In genomic region chr12:50617657-50618056, GRCh38 we compare ENCODE assay signal across 15 cellular contexts.
A peak's percentile ranks its signal among the peaks of the same experiment; 100 is the strongest.
DNase-seq lines count a peak whose midpoint lies in the region; ATAC-seq and TF ChIP-seq lines count a peak whose summit lies in the region.
"Had no signal": no experiment of that assay in that cellular context is flagged by ENCODE, and none has a peak within 500 bp of the region (broad histone marks: within the 10 kb centered on the region; RNA-seq: fewer than 3 reads in every experiment).

No MANE protein-coding gene starts in this region.

- no peaks in the 10 kb centered on the region for H3K27me3 ChIP-seq in breast epithelium

- H3K4me3 ChIP-seq in breast epithelium: no peak overlapping the region
- no peak overlapping the region for H3K4me3 ChIP-seq in skin epidermis
- H3K4me3 ChIP-seq: GM23248 had no signal

- CTCF ChIA-PET in MCF 10A (lab: Yijun Ruan, JAX): no interaction called here

- ATAC-seq in GM18519 (IDR thresholded peaks at IDR 0.05; ENCODE audit: low FRiP score, unreplicated experiment) (no peak), GM21528 (IDR thresholded peaks at IDR 0.05; ENCODE audit: low FRiP score, unreplicated experiment) (no peak)
- ATAC-seq: CD8-positive, alpha-beta T cell; HCT116 had no signal

- no peak for TF ChIP-seq POLR2A in breast epithelium (IDR thresholded peaks at IDR 0.05)

- H3K9me3 Mint-ChIP-seq in MCF 10A (ENCODE audit: unreplicated experiment) (no peaks in the 10 kb centered on the region), endothelial cell (ENCODE audit: unreplicated experiment) (no peaks in the 10 kb centered on the region)
- H3K9me3 Mint-ChIP-seq: CD14-positive monocyte; CD8-positive, alpha-beta T cell had no signal

- no peaks in the 10 kb centered on the region for H3K9me3 ChIP-seq in breast epithelium

- DNase-seq in breast epithelium (ENCODE audit: low spot score in 2 of 2) (no peak), MCF 10A (ENCODE audit: unreplicated experiment) (no peak), endothelial cell (ENCODE audit: low spot score) (no peak), medulla oblongata (ENCODE audit: extremely low spot score) (no peak)
- DNase-seq: CD8-positive, alpha-beta T cell; COR-L47; DMS53; GF-D8; GM23248 had no signal

- no peaks in the 10 kb centered on the region for H3K36me3 ChIP-seq in breast epithelium

- no TSS peak for BruUV-seq in MCF 10A (replicated peaks; lab: Mats Ljungman, UMichigan)

- H3K4me3 Mint-ChIP-seq in MCF 10A (ENCODE audit: unreplicated experiment): no peak overlapping the region
- H3K4me3 Mint-ChIP-seq in endothelial cell (ENCODE audit: unreplicated experiment): no peak overlapping the region
- H3K4me3 Mint-ChIP-seq: CD14-positive monocyte; CD8-positive, alpha-beta T cell had no signal

- H3K36me3 Mint-ChIP-seq in MCF 10A (ENCODE audit: insufficient read depth, unreplicated experiment) (no peaks in the 10 kb centered on the region), endothelial cell (ENCODE audit: low read depth, unreplicated experiment) (no peaks in the 10 kb centered on the region)
- H3K36me3 Mint-ChIP-seq: CD8-positive, alpha-beta T cell had no signal

- H3K27ac ChIP-seq in breast epithelium (peak overlapping the region; percentile 56 to 73), skin epidermis (peak overlapping the region in 15 of 21 experiments; percentile 7 to 81 (median 64))
- H3K27ac ChIP-seq: 22Rv1, GM23248 had no signal

- H3K27ac Mint-ChIP-seq in MCF 10A (ENCODE audit: low read depth, unreplicated experiment): no peak overlapping the region
- peak overlapping the region; percentile 45 for H3K27ac Mint-ChIP-seq in endothelial cell (ENCODE audit: unreplicated experiment)
- H3K27ac Mint-ChIP-seq: CD14-positive monocyte; CD8-positive, alpha-beta T cell had no signal

- TF ChIP-seq CTCF in breast epithelium (IDR thresholded peaks at IDR 0.05): no peak
- TF ChIP-seq CTCF in MCF 10A (IDR thresholded peaks at IDR 0.05; ENCODE audit: unreplicated experiment): no peak
- TF ChIP-seq CTCF in endothelial cell (IDR thresholded peaks at IDR 0.05; ENCODE audit: unreplicated experiment): no peak

- peaks cover 0 to 18% of the 10 kb centered on the region in 2 donors for H3K4me1 ChIP-seq in breast epithelium

- H3K4me1 Mint-ChIP-seq in MCF 10A (ENCODE audit: insufficient read depth, unreplicated experiment) (peaks cover 54% of the 10 kb centered on the region), endothelial cell (ENCODE audit: unreplicated experiment) (peaks cover 37% of the 10 kb centered on the region)

- intact Hi-C loops in breast epithelium (cut with DNase I; ENCODE audit: low total_unique reads) (no loop called here), MCF 10A (cut with micrococcal nuclease) (no loop called here)

- no peaks in the 10 kb centered on the region for H3K27me3 Mint-ChIP-seq in MCF 10A (ENCODE audit: insufficient read depth, unreplicated experiment)
- peaks cover 2% of the 10 kb centered on the region for H3K27me3 Mint-ChIP-seq in endothelial cell (ENCODE audit: unreplicated experiment)

- POLR2A ChIA-PET in MCF 10A (lab: Yijun Ruan, JAX): interaction anchor here (0.9 to 7.2 kb wide), 6 partner anchors 8 to 111 kb away, joined by 3 to 77 read pairs (median 4); partner anchors contain the start of gene DIP2B
